Comparison of ENCODE assay signal across 8 cellular contexts in genomic region chr6:99521557-99522286, GRCh38. TPM values are rescaled to one million over a fixed set of nuclear protein-coding genes. Genes with fewer than 3 reads are reported as not detected.
DNase-seq lines count a peak whose midpoint lies in the region; ATAC-seq lines count a peak whose summit lies in the region.

No MANE protein-coding gene starts in this region.

- no peaks in the 10 kb centered on the region for H3K27me3 ChIP-seq in naive thymus-derived CD4-positive, alpha-beta T cell (ENCODE audit: control insufficient read depth in 2 of 2, insufficient read depth in 2 of 2, low read length in 2 of 2)

- POLR2A ChIA-PET in naive thymus-derived CD4-positive, alpha-beta T cell (lab: Charles Lee): interaction anchor here (0.7 to 1.3 kb wide), 4 partner anchors 16 to 271 kb away, joined by 3 to 5 read pairs (median 4); no protein-coding TSS in a partner anchor

- H3K9me3 Mint-ChIP-seq in naive thymus-derived CD4-positive, alpha-beta T cell: peaks cover 0 to 1% (median 0%) of the 10 kb centered on the region in 11 donors

- intact Hi-C loops in naive thymus-derived CD4-positive, alpha-beta T cell (cut with micrococcal nuclease): loop anchor here (1.0 to 5.0 kb wide), 5 partner anchors 8 to 574 kb away; partner anchors contain the start of genes CCNC (in 2 of the 2), FBXL4 (in 1 of the 2) and PNISR (in 1 of the 2)

- H3K4me1 Mint-ChIP-seq in naive thymus-derived CD4-positive, alpha-beta T cell: peaks cover 8 to 22% (median 16%) of the 10 kb centered on the region in 7 donors

- H3K27ac ChIP-seq in epithelial cell of prostate: peak overlapping the region; percentile 82
- H3K27ac ChIP-seq in naive thymus-derived CD4-positive, alpha-beta T cell (ENCODE audit: low read depth, low read length): peak overlapping the region; percentile 60

- ATAC-seq in GM18519 (IDR thresholded peaks at IDR 0.05; ENCODE audit: low FRiP score, unreplicated experiment): peak; percentile 17
- peak; percentile 17 for ATAC-seq in HG03039 (IDR thresholded peaks at IDR 0.05; ENCODE audit: unreplicated experiment)
- no peak for ATAC-seq in naive thymus-derived CD4-positive, alpha-beta T cell

- H3K4me3 ChIP-seq in naive thymus-derived CD4-positive, alpha-beta T cell (ENCODE audit: low read length): peak overlapping the region; percentile 73

- no peaks in the 10 kb centered on the region for H3K36me3 Mint-ChIP-seq in naive thymus-derived CD4-positive, alpha-beta T cell

- DNase-seq in AG08396 (ENCODE audit: low spot score) (peak; percentile 32), RPMI8226 (peak; percentile 9), epithelial cell of prostate (ENCODE audit: low read depth, low spot score) (no peak), middle frontal gyrus (ENCODE audit: extremely low spot score, low spot score) (no peak), NCI-H1436 (lab: John Stamatoyannopoulos, UW) (no peak)
- no peak for DNase-seq in naive thymus-derived CD4-positive, alpha-beta T cell

- H3K4me3 Mint-ChIP-seq in naive thymus-derived CD4-positive, alpha-beta T cell: peak overlapping the region; percentile 87 to 99 (median 92)

- peaks cover 0 to 9% (median 0%) of the 10 kb centered on the region in 5 donors for H3K27me3 Mint-ChIP-seq in naive thymus-derived CD4-positive, alpha-beta T cell

- H3K27ac Mint-ChIP-seq in naive thymus-derived CD4-positive, alpha-beta T cell: peak overlapping the region; percentile 38 to 97 (median 90)

- no peaks in the 10 kb centered on the region for H3K36me3 ChIP-seq in naive thymus-derived CD4-positive, alpha-beta T cell (ENCODE audit: control insufficient read depth in 2 of 3, insufficient read depth in 3 of 3, low read length in 3 of 3)

- no peaks in the 10 kb centered on the region for H3K9me3 ChIP-seq in naive thymus-derived CD4-positive, alpha-beta T cell (ENCODE audit: control insufficient read depth in 2 of 3, low read length in 3 of 3)

- CTCF ChIA-PET in naive thymus-derived CD4-positive, alpha-beta T cell (lab: Charles Lee): interaction anchor here (1.2 to 1.3 kb wide), 2 partner anchors 10 to 46 kb away, joined by 3 to 4 read pairs; partner anchors contain the start of gene CCNC

- H3K4me1 ChIP-seq in naive thymus-derived CD4-positive, alpha-beta T cell (ENCODE audit: control insufficient read depth in 2 of 2, insufficient read depth in 2 of 2, low read length in 2 of 2): peaks cover 0 to 11% of the 10 kb centered on the region in 2 donors

RNA-seq across cellular contexts. Expression of gene USP45, which starts 6.5 kb away (rescaled TPM):
- total RNA-seq in naive thymus-derived CD4-positive, alpha-beta T cell: 10 to 100 TPM in 2 of 5 experiments, 1 to 10 TPM in 3; 4.9 to 10.8 (median 7.4) TPM
- 1 to 10 TPM; 4.2 to 6.2 TPM for polyA plus RNA-seq in naive thymus-derived CD4-positive, alpha-beta T cell

RNA-seq across cellular contexts. Expression of gene CCNC, which starts 46.7 kb away (rescaled TPM):
- total RNA-seq in naive thymus-derived CD4-positive, alpha-beta T cell: 10 to 100 TPM; 31.4 to 45.4 (median 37.3) TPM
- 10 to 100 TPM; 34.6 to 44.0 TPM for polyA plus RNA-seq in naive thymus-derived CD4-positive, alpha-beta T cell

Comparison
In these comparisons a context has a peak if more than half of its experiments do, and no peak if none do; other contexts are left out.
1. DNase-seq: peak in AG08396 (single experiment) and RPMI8226 (single experiment); none in epithelial cell of prostate (single experiment), naive thymus-derived CD4-positive, alpha-beta T cell (0 of 9), middle frontal gyrus (single experiment) and NCI-H1436 (single experiment).